In genomic region chr3:157840513-157840912, GRCh38 we compare ENCODE assay signal across 8 cellular contexts.
"Had no signal": no experiment of that assay in that cellular context is flagged by ENCODE, and none has a peak within 500 bp of the region (broad histone marks: within the 10 kb centered on the region; RNA-seq: fewer than 3 reads in every experiment).

No MANE protein-coding gene starts in this region.

- DNase-seq: GM23248, GOT3, H7, HFFc6, KG1 had no signal

- H3K9me3 ChIP-seq: HAP-1 had no signal

- H3K4me1 ChIP-seq: HAP-1 had no signal

- ATAC-seq: HCT116 had no signal

- H2AFZ ChIP-seq: GM23248 had no signal

- H3K36me3 ChIP-seq: HAP-1 had no signal

- H3K27ac ChIP-seq: GM23248, HL-60 had no signal

- H3K4me3 ChIP-seq: GM23248, HAP-1 had no signal

- H3K9ac ChIP-seq: GM23248 had no signal
